8 cellular contexts compared by ENCODE assay signal in genomic region chr2:162317910-162318279, GRCh38. TPM values are rescaled to one million over a fixed set of nuclear protein-coding genes. Genes with fewer than 3 reads are reported as not detected.
DNase-seq lines count a peak whose midpoint lies in the region; ATAC-seq, FAIRE-seq and TF ChIP-seq lines count a peak whose summit lies in the region.

No MANE protein-coding gene starts in this region.

- POLR2A ChIA-PET in GM12878 (lab: Charles Lee) = interaction anchor here (0.5 to 2.2 kb wide), 5 partner anchors 9 to 443 kb away, joined by 3 to 9 read pairs (median 4); partner anchors contain the start of gene GCA

- under 1% methylated on average over 13 of the region's 13 CpGs for WGBS in GM12878 (ENCODE audit: insufficient coverage, insufficient replicate concordance, low lambda C conversion rate, missing lambda C conversion rate)

- in situ Hi-C loops in GM12878 (cut with MboI) = loop anchor here (25.0 kb wide), 1 partner anchor 931 kb away; no protein-coding TSS in a partner anchor

- CTCF ChIA-PET in GM12878 (lab: Yijun Ruan, JAX) = interaction anchor here (1.0 to 5.8 kb wide), 9 partner anchors 9 to 164 kb away, joined by 3 to 55 read pairs (median 13); partner anchors contain the start of gene GCA

- TF ChIP-seq EP300 in GM12878 (IDR thresholded peaks at IDR 0.05; ENCODE audit: borderline replicate concordance in 1 of 2, control insufficient read depth in 1 of 2, low read depth in 2 of 2, low read length in 2 of 2) = no peak

- RAD21 ChIA-PET in GM12878 (lab: Charles Lee; ENCODE audit: unreplicated experiment) = interaction anchor here (1.1 to 4.1 kb wide), 5 partner anchors 9 to 20 kb away, joined by 3 to 33 read pairs (median 5); no protein-coding TSS in a partner anchor

- TF ChIP-seq CTCF in GM12878 (IDR thresholded peaks at IDR 0.05 in 2 of 3, conservative IDR thresholded peaks at IDR 0.05 in 1 of 3; ENCODE audit: control insufficient read depth in 2 of 3, extremely low read depth in 1 of 3, insufficient read depth in 1 of 3, low read depth in 3 of 3, low read length in 3 of 3) = no peak

- peak overlapping the region; percentile 92 for H3K4me2 ChIP-seq in GM12878 (ENCODE audit: control insufficient read depth, insufficient read depth)

- intact Hi-C loops in GM12878 (cut with micrococcal nuclease; ENCODE audit: unreplicated experiment) = loop anchor here (2.0 to 10.0 kb wide), 7 partner anchors 25 to 1153 kb away; partner anchors contain the start of genes PSMD14 and TANK

- SMC1A ChIA-PET in GM12878 (lab: Charles Lee; ENCODE audit: uncharacterized antibody, unreplicated experiment) = interaction anchor here (0.7 to 2.8 kb wide), 8 partner anchors 11 to 46 kb away, joined by 3 to 15 read pairs (median 10); partner anchors contain the start of gene GCA

- TF ChIP-seq POLR2A in GM12878 (IDR thresholded peaks at IDR 0.05; ENCODE audit: low read depth, low read length) = no peak

- peaks cover 88% of the 10 kb centered on the region for H3K79me2 ChIP-seq in GM12878 (ENCODE audit: control insufficient read depth, insufficient read depth, low read length)

- peak overlapping the region; percentile 93 for H2AFZ ChIP-seq in GM12878 (ENCODE audit: control insufficient read depth, low read depth, low read length)

- TF ChIP-seq RAD21 in GM12878 (IDR thresholded peaks at IDR 0.05; ENCODE audit: insufficient read depth, low read depth, low read length) = no peak

- H3K9ac ChIP-seq in GM12878 (ENCODE audit: control insufficient read depth, insufficient read depth, low read length) = peak overlapping the region; percentile 97

- peaks cover 0 to 3% of the 10 kb centered on the region in 2 experiments; a peak in 1 of 4 replicates for H3K36me3 ChIP-seq in GM12878 (ENCODE audit: control insufficient read depth in 2 of 2, insufficient read depth in 2 of 2, low read length in 1 of 2)

- DNase-seq in NOMO-1 treated with DMSO at 0.1 percent for 48 hours (lab: John Stamatoyannopoulos, UW; ENCODE audit: unreplicated experiment) (peak; percentile 40), NOMO-1 (lab: John Stamatoyannopoulos, UW; ENCODE audit: unreplicated experiment in 2 of 2) (no peak), RPMI8226 (peak; percentile 50), GM12878 (ENCODE audit: low read depth, low spot score) (no peak), islet precursor cell (peak; percentile 66), 8988T (no peak)
- DNase-seq in stimulated activated CD4-positive, alpha-beta T cell treated with anti-CD3 and anti-CD28 coated beads, Interleukin-2, amount 100 ng/mL, for 48 hours = peak; percentile 24 to 27

- H3K4me3 ChIP-seq in GM12878 = peak overlapping the region; percentile 90

- H3K4me1 ChIP-seq in GM12878 (ENCODE audit: control insufficient read depth, insufficient read depth, low read length) = no peaks in the 10 kb centered on the region

- H3K27me3 ChIP-seq in GM12878 (replicated peaks in 1 of 2; ENCODE audit: control insufficient read depth in 2 of 2, insufficient read depth in 2 of 2, low read length in 1 of 2) = no peaks in the 10 kb centered on the region

- ATAC-seq in HG02981 (IDR thresholded peaks at IDR 0.05; ENCODE audit: unreplicated experiment) = peak; percentile 1
- peak; percentile 1 for ATAC-seq in GM12878

- no TSS peak for BruUV-seq in GM12878 (replicated peaks; lab: Mats Ljungman, UMichigan)

- H3K27ac ChIP-seq in GM12878 (ENCODE audit: control insufficient read depth, insufficient read depth) = peak overlapping the region; percentile 98

- H4K20me1 ChIP-seq in GM12878 (ENCODE audit: control insufficient read depth, insufficient read depth) = no peaks in the 10 kb centered on the region

- FAIRE-seq in GM12878 (lab: Jason Lieb, UNC) = no peak

- no peaks in the 10 kb centered on the region for H3K9me3 ChIP-seq in GM12878 (replicated peaks; ENCODE audit: control insufficient read depth, insufficient read depth, low read length)

TF ChIP-seq in GM12878, 131 proteins besides CTCF, POLR2A, EP300 and RAD21 (continues in another document):
- TF ChIP-seq ATF3 (IDR thresholded peaks at IDR 0.05; ENCODE audit: borderline replicate concordance, extremely low read depth, low read depth, low read length) (no peak), WRNIP1 (IDR thresholded peaks at IDR 0.05; ENCODE audit: borderline replicate concordance, low read depth, low read length) (peak; percentile 90; the same call in 1 of the 2 replicates), NFYA (IDR thresholded peaks at IDR 0.05; ENCODE audit: borderline replicate concordance, low read depth, low read length) (no peak), MTA3 (IDR thresholded peaks at IDR 0.05; ENCODE audit: borderline replicate concordance, low read length) (no peak), HDAC2 (IDR thresholded peaks at IDR 0.05) (no peak), MXI1 (IDR thresholded peaks at IDR 0.05; ENCODE audit: low read depth, low read length) (no peak), ATF2 (IDR thresholded peaks at IDR 0.05; ENCODE audit: low read length) (no peak), IRF5 (IDR thresholded peaks at IDR 0.05; ENCODE audit: borderline replicate concordance) (no peak)

RNA-seq across cellular contexts. Expression of gene IFIH1, which starts 0.6 kb away (rescaled TPM):
- total RNA-seq in GM12878 (2013; cell fraction: nucleolus; rRNA removed) = 214 and 225 TPM in 2 replicates
- 29.2 and 34.0 TPM in 2 replicates for total RNA-seq in GM12878 (2014; rRNA removed)
- 35.8 and 37.9 TPM in 2 replicates for total RNA-seq in GM12878 (2014; rRNA removed; fragmentation: Illumina TruSeq; extraction: Trizol)
- total RNA-seq in GM12878 (2021) = 35.1 and 36.1 TPM in 2 replicates
- 21.3 TPM for polyA plus RNA-seq in GM12878 (2011; ENCODE audit: low read depth)
- 37.8 and 58.9 TPM in 2 replicates for polyA plus RNA-seq in GM12878 (2011; rRNA removed)
- 15.4 and 19.3 TPM in 2 replicates for polyA plus RNA-seq in GM12878 (2011; cell fraction: cytosol; rRNA removed)
- 60.7 and 68.6 TPM in 2 replicates for polyA plus RNA-seq in GM12878 (2011; cell fraction: nucleus; rRNA removed)
- 26.2 and 45.2 TPM in 2 replicates for polyA plus RNA-seq in GM12878 (2012)
- polyA plus RNA-seq in GM12878 (2014; fragmentation: Illumina TruSeq; extraction: Trizol) = 40.9 and 52.3 TPM in 2 replicates
- polyA plus RNA-seq in GM12878 (2014; fragmentation: Nextera tagmentation; extraction: Ambion mirVana) = 10 to 100 TPM; 12.5 to 16.4 TPM
- polyA plus RNA-seq in GM12878 (2014; rRNA removed) = 15.6 and 18.3 TPM in 2 replicates
- 10 to 100 TPM; 24.9 to 28.4 TPM for polyA plus RNA-seq in GM12878 (2016; fragmentation: Nextera tagmentation; extraction: Ambion mirVana)
- polyA minus RNA-seq in GM12878 (2011; rRNA and poly(A)+ RNA removed) = 23.4 and 24.0 TPM in 2 replicates
- polyA minus RNA-seq in GM12878 (2011; cell fraction: cytosol; rRNA and poly(A)+ RNA removed) = 13.0 and 13.9 TPM in 2 replicates
- polyA minus RNA-seq in GM12878 (2011; cell fraction: nucleus; rRNA and poly(A)+ RNA removed) = 62.0 and 86.5 TPM in 2 replicates

RNA-seq across cellular contexts. Expression of gene GCA, which starts 26.0 kb away (rescaled TPM):
- total RNA-seq in GM12878 (2013; cell fraction: nucleolus; rRNA removed) = 20.9 and 24.6 TPM in 2 replicates
- total RNA-seq in GM12878 (2014; rRNA removed) = 30.1 and 32.7 TPM in 2 replicates
- 20.6 and 22.8 TPM in 2 replicates for total RNA-seq in GM12878 (2014; rRNA removed; fragmentation: Illumina TruSeq; extraction: Trizol)
- total RNA-seq in GM12878 (2021) = 26.7 and 29.9 TPM in 2 replicates
- polyA plus RNA-seq in GM12878 (2011; ENCODE audit: low read depth) = 13.6 TPM
- 55.7 and 69.8 TPM in 2 replicates for polyA plus RNA-seq in GM12878 (2011; rRNA removed)
- polyA plus RNA-seq in GM12878 (2011; cell fraction: cytosol; rRNA removed) = 20.6 and 24.3 TPM in 2 replicates
- polyA plus RNA-seq in GM12878 (2011; cell fraction: nucleus; rRNA removed) = 18.8 and 26.5 TPM in 2 replicates
- polyA plus RNA-seq in GM12878 (2012) = 19.2 and 20.2 TPM in 2 replicates
- polyA plus RNA-seq in GM12878 (2014; fragmentation: Illumina TruSeq; extraction: Trizol) = 25.1 and 30.8 TPM in 2 replicates
- 10 to 100 TPM; 53.5 to 81.9 TPM for polyA plus RNA-seq in GM12878 (2014; fragmentation: Nextera tagmentation; extraction: Ambion mirVana)
- 28.0 and 37.7 TPM in 2 replicates for polyA plus RNA-seq in GM12878 (2014; rRNA removed)
- polyA plus RNA-seq in GM12878 (2016; fragmentation: Nextera tagmentation; extraction: Ambion mirVana) = 10 to 100 TPM; 33.9 to 36.0 TPM
- polyA minus RNA-seq in GM12878 (2011; rRNA and poly(A)+ RNA removed) = 19.4 and 30.1 TPM in 2 replicates
- 16.1 and 16.2 TPM in 2 replicates for polyA minus RNA-seq in GM12878 (2011; cell fraction: cytosol; rRNA and poly(A)+ RNA removed)
- polyA minus RNA-seq in GM12878 (2011; cell fraction: nucleus; rRNA and poly(A)+ RNA removed) = 11.0 and 15.9 TPM in 2 replicates

Comparison
In these comparisons a context has a peak if more than half of its experiments do, and no peak if none do; other contexts are left out.
1. DNase-seq: peak in NOMO-1 treated with DMSO at 0.1 percent for 48 hours (single experiment), RPMI8226 (single experiment), islet precursor cell (single experiment) and stimulated activated CD4-positive, alpha-beta T cell treated with anti-CD3 and anti-CD28 coated beads, Interleukin-2, amount 100 ng/mL, for 48 hours (2 of 2); none in NOMO-1 (0 of 2), GM12878 (single experiment) and 8988T (single experiment).